ENCODE assay signal across 8 cellular contexts in genomic region chr10:125343118-125343752, GRCh38.
DNase-seq lines count a peak whose midpoint lies in the region; ATAC-seq and TF ChIP-seq lines count a peak whose summit lies in the region.

No MANE protein-coding gene starts in this region.

- H2BK120ac ChIP-seq in neuronal stem cell (ENCODE audit: low read depth, low read length): no peak overlapping the region

- H3K9ac ChIP-seq in neuronal stem cell (ENCODE audit: low read depth, low read length, poor library complexity): no peak overlapping the region

- no peak overlapping the region for H2BK12ac ChIP-seq in neuronal stem cell (ENCODE audit: low read length)

- no peaks in the 10 kb centered on the region for H3K36me3 ChIP-seq in neuronal stem cell (replicated peaks in 1 of 2; ENCODE audit: control insufficient read depth in 2 of 2, insufficient read depth in 2 of 2, low read length in 2 of 2)

- H3K23ac ChIP-seq in neuronal stem cell (ENCODE audit: low read depth, low read length, poor library complexity): no peak overlapping the region

- peak in 54 of 56 donors; percentile 17 to 63 (median 46) for TF ChIP-seq CTCF in dorsolateral prefrontal cortex (IDR thresholded peaks at IDR 0.05 in 54 of 56, conservative IDR thresholded peaks at IDR 0.05 in 2 of 56; ENCODE audit: low read depth in 1 of 56, partially characterized antibody in 56 of 56)

- no peak overlapping the region for H3K4me2 ChIP-seq in neuronal stem cell (ENCODE audit: insufficient read depth, low read length, poor library complexity, severe bottlenecking)

- H3K9me3 ChIP-seq in neuronal stem cell (replicated peaks in 1 of 2; ENCODE audit: control insufficient read depth in 2 of 2, insufficient read depth in 1 of 2, low read depth in 1 of 2, low read length in 2 of 2): peaks cover 0 to 1% of the 10 kb centered on the region in 2 donors

- no peak overlapping the region for H3K27ac ChIP-seq in dorsolateral prefrontal cortex
- no peak overlapping the region for H3K27ac ChIP-seq in neuronal stem cell (replicated peaks; ENCODE audit: low read length)

- H2BK5ac ChIP-seq in neuronal stem cell (ENCODE audit: low read length): no peak overlapping the region

- H3K4me3 ChIP-seq in dorsolateral prefrontal cortex: no peak overlapping the region
- no peak overlapping the region for H3K4me3 ChIP-seq in neuronal stem cell (ENCODE audit: low read length in 2 of 2)

- H3K14ac ChIP-seq in neuronal stem cell (ENCODE audit: low read length): no peak overlapping the region

- intact Hi-C loops in dorsolateral prefrontal cortex (cut with DNase I): no loop called here

- no peaks in the 10 kb centered on the region for H3K79me1 ChIP-seq in neuronal stem cell (ENCODE audit: low read depth, low read length)

- H3K27me3 ChIP-seq in dorsolateral prefrontal cortex (peaks cover 0 to 3% (median 0%) of the 10 kb centered on the region in 45 donors), neuronal stem cell (ENCODE audit: control insufficient read depth in 3 of 3, insufficient read depth in 3 of 3, low read depth in 1 of 3, low read length in 3 of 3) (no peaks in the 10 kb centered on the region)

- no peak overlapping the region for H3K18ac ChIP-seq in neuronal stem cell (ENCODE audit: low read length)

- H4K8ac ChIP-seq in neuronal stem cell (ENCODE audit: low read depth, low read length): no peak overlapping the region

- WGBS in neuronal stem cell (ENCODE audit: extremely low coverage in 2 of 2, insufficient read length in 2 of 2, insufficient replicate concordance in 1 of 2), 2 donors: no CpG with 5 or more reads among the region's 9 CpGs

- no peaks in the 10 kb centered on the region for H3K4me1 ChIP-seq in neuronal stem cell (ENCODE audit: control insufficient read depth in 2 of 2, insufficient read depth in 1 of 2, low read depth in 1 of 2, low read length in 2 of 2)

- no peak overlapping the region for H2BK15ac ChIP-seq in neuronal stem cell (ENCODE audit: low read length)

- no peak overlapping the region for H2AFZ ChIP-seq in neuronal stem cell (ENCODE audit: low read length)

- DNase-seq in Daoy (ENCODE audit: low read depth): peak; percentile 15
- peak; percentile 7 for DNase-seq in LHCN-M2 (ENCODE audit: low read depth)
- DNase-seq in dorsolateral prefrontal cortex: no peak
- DNase-seq in neuronal stem cell (ENCODE audit: low spot score): peak; percentile 3
- no peak for DNase-seq in activated naive CD4-positive, alpha-beta T cell treated with anti-CD3 and anti-CD28 coated beads, Interleukin-2, amount 50 U/mL, for 16 hours

- no peak overlapping the region for H4K91ac ChIP-seq in neuronal stem cell (ENCODE audit: low read depth, low read length, poor library complexity)

- H2AK5ac ChIP-seq in neuronal stem cell (ENCODE audit: low read depth, low read length): no peak overlapping the region

- no peak for ATAC-seq in GM19467 (IDR thresholded peaks at IDR 0.05; ENCODE audit: unreplicated experiment)
- ATAC-seq in GM21717 (IDR thresholded peaks at IDR 0.05; ENCODE audit: unreplicated experiment): no peak
- ATAC-seq in GM21360 (IDR thresholded peaks at IDR 0.05; ENCODE audit: unreplicated experiment): no peak

- H3K4ac ChIP-seq in neuronal stem cell (ENCODE audit: low read length): no peak overlapping the region

Comparison
In these comparisons a context has a peak if more than half of its experiments do, and no peak if none do; other contexts are left out.
1. DNase-seq: peak in Daoy (single experiment), LHCN-M2 (single experiment) and neuronal stem cell (single experiment); none in dorsolateral prefrontal cortex (0 of 10) and activated naive CD4-positive, alpha-beta T cell treated with anti-CD3 and anti-CD28 coated beads, Interleukin-2, amount 50 U/mL, for 16 hours (single experiment).